In genomic region chr6:35879151-35879550, GRCh38 we compare ENCODE assay signal across 40 cellular contexts.
"Had no signal": no experiment of that assay in that cellular context is flagged by ENCODE, and none has a peak within 500 bp of the region (broad histone marks: within the 10 kb centered on the region; RNA-seq: fewer than 3 reads in every experiment).

No MANE protein-coding gene starts in this region.

- H3K27ac ChIP-seq: adrenal gland, ascending aorta, body of pancreas, brain microvascular endothelial cell, breast epithelium, cardiac muscle cell had no signal

- FAIRE-seq: astrocyte, bronchial epithelial cell had no signal

- H3K36me3 ChIP-seq: breast epithelium had no signal

- H3K9me3 ChIP-seq: body of pancreas had no signal

- H3K4me1 Mint-ChIP-seq: activated naive CD4-positive, alpha-beta T cell treated with anti-CD3 and anti-CD28 coated beads, Interleukin-2, amount 10 ng/mL, durations not matched to agents 7 days and 5 days; activated naive CD4-positive, alpha-beta T cell treated with anti-CD3 and anti-CD28 coated beads, Interleukin-2, amount 50 U/mL, for 24 hours; activated naive CD8-positive, alpha-beta T cell treated with anti-CD3 and anti-CD28 coated beads for 36 hours; activated naive CD8-positive, alpha-beta T cell treated with anti-CD3 and anti-CD28 coated beads, Interleukin-2, amount 50 U/mL, for 24 hours; activated T-helper 17 cell treated with anti-CD3 and anti-CD28 coated beads, Interleukin-2, amount 50 U/mL, for 72 hours had no signal

- H3K27me3 ChIP-seq: adrenal gland, ascending aorta, body of pancreas, brain microvascular endothelial cell, breast epithelium, cardiac muscle cell had no signal

- ATAC-seq: activated naive CD4-positive, alpha-beta T cell treated with anti-CD3 and anti-CD28 coated beads, Interleukin-2, amount 50 U/mL, for 72 hours; activated naive CD8-positive, alpha-beta T cell treated with anti-CD3 and anti-CD28 coated beads, Interleukin-2, amount 50 U/mL, for 24 hours; activated T-cell treated with anti-CD3 and anti-CD28 coated beads, Interleukin-2, amount 50 U/mL, for 4 hours; activated T-cell treated with anti-CD3 and anti-CD28 coated beads, Interleukin-2, amount 50 U/mL, for 72 hours; activated T-helper 17 cell treated with anti-CD3 and anti-CD28 coated beads, Interleukin-2, amount 50 U/mL, for 72 hours; body of pancreas had no signal

- H3K27ac Mint-ChIP-seq: activated naive CD4-positive, alpha-beta T cell treated with anti-CD3 and anti-CD28 coated beads for 36 hours; activated naive CD4-positive, alpha-beta T cell treated with anti-CD3 and anti-CD28 coated beads, Interleukin-2, amount 10 ng/mL, durations not matched to agents 7 days and 5 days; activated naive CD4-positive, alpha-beta T cell treated with anti-CD3 and anti-CD28 coated beads, Interleukin-2, amount 50 U/mL, for 24 hours; activated naive CD8-positive, alpha-beta T cell; activated naive CD8-positive, alpha-beta T cell treated with anti-CD3 and anti-CD28 coated beads for 36 hours; activated naive CD8-positive, alpha-beta T cell treated with anti-CD3 and anti-CD28 coated beads, Interleukin-2, amount 10 ng/mL, durations not matched to agents 7 days and 5 days; activated naive CD8-positive, alpha-beta T cell treated with anti-CD3 and anti-CD28 coated beads, Interleukin-2, amount 50 U/mL, for 24 hours; activated T-cell treated with anti-CD3 and anti-CD28 coated beads, Interleukin-2, amount 50 U/mL, for 24 hours; activated T-cell treated with anti-CD3 and anti-CD28 coated beads, Interleukin-2, amount 50 U/mL, for 72 hours; activated T-helper 1 cell treated with anti-CD3 and anti-CD28 coated beads, Interleukin-12 subunit alpha, Interleukin-12 subunit beta, Interleukin-2, Interleukin-4 antibody, amounts not matched to agents 30 ng/mL and 10 ng/mL and 1 ng/mL, durations not matched to agents 14 hours and 24 hours and 36 hours; activated T-helper 17 cell treated with anti-CD3 and anti-CD28 coated beads, Interleukin-2, amount 50 U/mL, for 72 hours; activated T-helper 2 cell treated with anti-CD3 and anti-CD28 coated beads, Interferon-gamma antibody, Interleukin-2, Interleukin-4, amounts not matched to agents 10 μg/mL and 5 μg/mL and 100 μg/mL, durations not matched to agents 14 hours and 24 hours and 36 hours; brain had no signal

- H3K4me1 ChIP-seq: adrenal gland, ascending aorta, body of pancreas, breast epithelium had no signal

- H3K4me3 ChIP-seq: adrenal gland, ascending aorta, body of pancreas, breast epithelium, cardiac muscle cell had no signal

- H3K27me3 Mint-ChIP-seq: activated naive CD4-positive, alpha-beta T cell treated with anti-CD3 and anti-CD28 coated beads, Interleukin-2, amount 10 ng/mL, durations not matched to agents 7 days and 5 days; activated naive CD4-positive, alpha-beta T cell treated with anti-CD3 and anti-CD28 coated beads, Interleukin-2, amount 50 U/mL, for 24 hours; activated naive CD8-positive, alpha-beta T cell; activated naive CD8-positive, alpha-beta T cell treated with anti-CD3 and anti-CD28 coated beads for 36 hours; activated naive CD8-positive, alpha-beta T cell treated with anti-CD3 and anti-CD28 coated beads, Interleukin-2, amount 10 ng/mL, durations not matched to agents 7 days and 5 days; activated naive CD8-positive, alpha-beta T cell treated with anti-CD3 and anti-CD28 coated beads, Interleukin-2, amount 50 U/mL, for 24 hours; activated T-cell treated with anti-CD3 and anti-CD28 coated beads, Interleukin-2, amount 50 U/mL, for 24 hours; activated T-helper 17 cell treated with anti-CD3 and anti-CD28 coated beads, Interleukin-2, amount 50 U/mL, for 72 hours; brain; central memory CD8-positive, alpha-beta T cell had no signal

- DNase-seq: activated effector memory CD4-positive, alpha-beta T cell treated with anti-CD3 and anti-CD28 coated beads, Interleukin-2, amount 50 U/mL, for 16 hours; activated effector memory CD4-positive, alpha-beta T cell treated with Interleukin-2 at 50 U/mL for 16 hours; activated gamma-delta T cell; activated gamma-delta T cell treated with Interleukin-2 at 50 U/mL for 16 hours; activated naive CD4-positive, alpha-beta T cell; activated naive CD4-positive, alpha-beta T cell treated with anti-CD3 and anti-CD28 coated beads for 36 hours; activated naive CD4-positive, alpha-beta T cell treated with anti-CD3 and anti-CD28 coated beads, Interleukin-2, amount 10 ng/mL, durations not matched to agents 7 days and 5 days; activated naive CD4-positive, alpha-beta T cell treated with anti-CD3 and anti-CD28 coated beads, Interleukin-2, amount 50 U/mL, for 16 hours; activated naive CD4-positive, alpha-beta T cell treated with Interleukin-2 at 50 U/mL for 16 hours; activated naive CD8-positive, alpha-beta T cell treated with anti-CD3 and anti-CD28 coated beads for 36 hours; activated naive CD8-positive, alpha-beta T cell treated with anti-CD3 and anti-CD28 coated beads, Interleukin-2, amount 10 ng/mL, durations not matched to agents 7 days and 5 days; activated naive CD8-positive, alpha-beta T cell treated with anti-CD3 and anti-CD28 coated beads, Interleukin-2, amount 50 U/mL, for 24 hours; activated T-cell treated with anti-CD3 and anti-CD28 coated beads, Interleukin-2, amount 50 U/mL, for 1 hour; activated T-cell treated with anti-CD3 and anti-CD28 coated beads, Interleukin-2, amount 50 U/mL, for 24 hours; activated T-cell treated with anti-CD3 and anti-CD28 coated beads, Interleukin-2, amount 50 U/mL, for 4 hours; activated T-cell treated with anti-CD3 and anti-CD28 coated beads, Interleukin-2, amount 50 U/mL, for 48 hours; activated T-cell treated with anti-CD3 and anti-CD28 coated beads, Interleukin-2, amount 50 U/mL, for 72 hours; adrenal gland; amniotic stem cell; amygdala; anterior cingulate cortex; aorta; body of pancreas; brain microvascular endothelial cell; caudate nucleus; central memory CD4-positive, alpha-beta T cell; cerebellar nuclear complex had no signal

- H3K4me3 Mint-ChIP-seq: activated naive CD4-positive, alpha-beta T cell treated with anti-CD3 and anti-CD28 coated beads for 36 hours; activated naive CD4-positive, alpha-beta T cell treated with anti-CD3 and anti-CD28 coated beads, Interleukin-2, amount 10 ng/mL, durations not matched to agents 7 days and 5 days; activated naive CD4-positive, alpha-beta T cell treated with anti-CD3 and anti-CD28 coated beads, Interleukin-2, amount 50 U/mL, for 24 hours; activated naive CD8-positive, alpha-beta T cell; activated naive CD8-positive, alpha-beta T cell treated with anti-CD3 and anti-CD28 coated beads for 36 hours; activated naive CD8-positive, alpha-beta T cell treated with anti-CD3 and anti-CD28 coated beads, Interleukin-2, amount 10 ng/mL, durations not matched to agents 7 days and 5 days; activated naive CD8-positive, alpha-beta T cell treated with anti-CD3 and anti-CD28 coated beads, Interleukin-2, amount 50 U/mL, for 24 hours; activated T-cell treated with anti-CD3 and anti-CD28 coated beads, Interleukin-2, amount 50 U/mL, for 24 hours; activated T-cell treated with anti-CD3 and anti-CD28 coated beads, Interleukin-2, amount 50 U/mL, for 4 hours; activated T-cell treated with anti-CD3 and anti-CD28 coated beads, Interleukin-2, amount 50 U/mL, for 72 hours; activated T-helper 1 cell treated with anti-CD3 and anti-CD28 coated beads, Interleukin-12 subunit alpha, Interleukin-12 subunit beta, Interleukin-2, Interleukin-4 antibody, amounts not matched to agents 30 ng/mL and 10 ng/mL and 1 ng/mL, durations not matched to agents 14 hours and 24 hours and 36 hours; activated T-helper 17 cell treated with anti-CD3 and anti-CD28 coated beads, Interleukin-2, amount 50 U/mL, for 72 hours; brain; central memory CD8-positive, alpha-beta T cell had no signal
